Comparison of ENCODE assay signal across 9 cellular contexts in the genomic region with DNA sequence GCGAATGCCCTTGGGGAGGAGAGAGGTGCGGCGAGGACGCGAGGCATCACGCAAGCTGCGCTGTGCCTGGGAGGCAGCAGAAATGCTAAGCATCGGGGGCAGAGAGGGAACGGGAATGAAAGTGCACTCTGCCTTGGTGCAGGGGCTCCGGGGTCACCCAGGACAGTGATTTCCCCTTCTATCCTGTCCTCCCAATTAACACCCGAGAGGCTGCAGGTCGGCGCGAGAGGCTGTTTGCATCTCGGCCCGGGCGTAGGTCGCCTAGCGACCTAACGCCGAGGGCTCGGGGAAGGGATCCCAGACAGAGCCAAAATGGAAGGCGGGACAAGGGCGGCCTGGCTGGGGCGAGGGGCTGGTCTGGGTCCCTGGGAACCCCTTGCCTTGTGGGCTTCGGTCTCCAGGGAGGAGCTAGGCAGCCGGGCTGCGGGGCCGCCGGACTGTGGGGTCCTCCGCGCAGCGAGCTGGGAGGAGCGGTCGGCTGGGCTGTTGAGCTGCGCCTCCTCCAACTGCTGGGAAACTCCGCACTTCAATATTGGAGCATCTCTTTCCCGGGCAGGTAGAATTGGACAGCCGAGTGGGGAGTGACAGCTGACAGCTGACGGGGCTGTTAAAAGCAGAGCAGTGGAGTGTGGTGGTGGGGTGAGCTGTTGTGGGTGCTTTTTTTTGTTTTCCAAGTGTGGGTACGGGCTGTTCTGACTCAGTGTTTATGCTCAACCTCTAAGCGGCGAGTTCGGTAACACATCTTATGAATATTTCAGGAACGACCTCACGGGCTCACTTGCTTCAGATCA. TPM values are rescaled to one million over a fixed set of nuclear protein-coding genes. Genes with fewer than 3 reads are reported as not detected.
DNase-seq lines count a peak whose midpoint lies in the region; ATAC-seq, FAIRE-seq and TF ChIP-seq lines count a peak whose summit lies in the region.
"Had no signal": no experiment of that assay in that cellular context is flagged by ENCODE, and none has a peak within 500 bp of the region (broad histone marks: within the 10 kb centered on the region; RNA-seq: fewer than 3 reads in every experiment).

No MANE protein-coding gene starts in this region.

- intact Hi-C loops in activated CD4-positive, alpha-beta T cell treated with anti-CD3 and anti-CD28 coated beads for 36 hours (cut with DNase I, micrococcal nuclease), result loop anchor here (1.0 to 5.0 kb wide), 3 partner anchors 26 to 251 kb away; partner anchors contain the start of gene ALKBH8 (in 1 of the 2)

- peaks cover 98% of the 10 kb centered on the region for H3K27me3 ChIP-seq in endodermal cell (ENCODE audit: control insufficient read depth, insufficient read depth, low read length, poor library complexity, severe bottlenecking)

- ATAC-seq in HG03097 (IDR thresholded peaks at IDR 0.05; ENCODE audit: low FRiP score, unreplicated experiment), result peak; percentile 28
- ATAC-seq in activated CD4-positive, alpha-beta T cell treated with anti-CD3 and anti-CD28 coated beads for 36 hours, result peak; percentile 88
- peak; percentile 50 to 59 for ATAC-seq in naive thymus-derived CD8-positive, alpha-beta T cell

- H3K4me1 ChIP-seq in endodermal cell (ENCODE audit: control insufficient read depth, insufficient read depth, low read length), result no peaks in the 10 kb centered on the region

- no peak for FAIRE-seq in H54 (lab: Jason Lieb, UNC)

- peak overlapping the region; percentile 19 for H3K27ac Mint-ChIP-seq in activated CD4-positive, alpha-beta T cell treated with anti-CD3 and anti-CD28 coated beads for 36 hours
- H3K27ac Mint-ChIP-seq in endodermal cell (no peak overlapping the region), type B pancreatic cell (peak overlapping the region; percentile 27)
- H3K27ac Mint-ChIP-seq in naive thymus-derived CD8-positive, alpha-beta T cell, result peak overlapping the region in 2 of 10 donors; percentile 67 to 70

- CTCF ChIA-PET in activated CD4-positive, alpha-beta T cell treated with anti-CD3 and anti-CD28 coated beads for 36 hours (lab: Charles Lee), result interaction anchor here (0.7 to 1.0 kb wide), 2 partner anchors 24 to 709 kb away, joined by 3 to 5 read pairs; no protein-coding TSS in a partner anchor

- no peak for TF ChIP-seq POLR2A in H54 (IDR thresholded peaks at IDR 0.05; ENCODE audit: low read depth, low read length)

- POLR2A ChIA-PET in activated CD4-positive, alpha-beta T cell treated with anti-CD3 and anti-CD28 coated beads for 36 hours (lab: Charles Lee), result no interaction called here
- POLR2A ChIA-PET in naive thymus-derived CD8-positive, alpha-beta T cell (lab: Charles Lee), result no interaction called here

- peaks cover 19% of the 10 kb centered on the region for H3K4me1 Mint-ChIP-seq in activated CD4-positive, alpha-beta T cell treated with anti-CD3 and anti-CD28 coated beads for 36 hours
- H3K4me1 Mint-ChIP-seq in endodermal cell (peaks cover 19% of the 10 kb centered on the region), type B pancreatic cell (ENCODE audit: unreplicated experiment) (peaks cover 23% of the 10 kb centered on the region)
- H3K4me1 Mint-ChIP-seq in naive thymus-derived CD8-positive, alpha-beta T cell, result peaks cover 13 to 29% (median 27%) of the 10 kb centered on the region in 4 donors

- H3K27me3 Mint-ChIP-seq in activated CD4-positive, alpha-beta T cell treated with anti-CD3 and anti-CD28 coated beads for 36 hours, result peaks cover 64% of the 10 kb centered on the region
- H3K27me3 Mint-ChIP-seq in endodermal cell (ENCODE audit: insufficient read depth) (peaks cover 95% of the 10 kb centered on the region), type B pancreatic cell (peaks cover 86% of the 10 kb centered on the region)
- H3K27me3 Mint-ChIP-seq in naive thymus-derived CD8-positive, alpha-beta T cell, result peaks cover 54 to 84% (median 76%) of the 10 kb centered on the region in 5 donors

- WGBS in endodermal cell (ENCODE audit: insufficient coverage in 1 of 2, insufficient read length in 1 of 2), 2 experiments, result 1 to 2% methylated on average over 19 to 46 of the region's 46 CpGs

- H3K27ac ChIP-seq in endodermal cell (ENCODE audit: low read depth, low read length), result no peak overlapping the region

- H3K4me3 ChIP-seq in endodermal cell (ENCODE audit: low read length), result peak overlapping the region; percentile 87

- peak overlapping the region; percentile 14 for H3K9ac ChIP-seq in endodermal cell (ENCODE audit: extremely low read depth, low read length, poor library complexity, severe bottlenecking)

- TF ChIP-seq CTCF in endodermal cell (conservative IDR thresholded peaks at IDR 0.05) (no peak), type B pancreatic cell (conservative IDR thresholded peaks at IDR 0.05) (no peak)

- no peaks in the 10 kb centered on the region for H3K9me3 ChIP-seq in endodermal cell (ENCODE audit: control insufficient read depth, low read length)

- DNase-seq in NCI-H524 (lab: John Stamatoyannopoulos, UW), result peak; percentile 48 to 51
- DNase-seq in NCI-H524 treated with DMSO at 0.1 percent for 48 hours (lab: John Stamatoyannopoulos, UW), result no peak
- peak; percentile 73 for DNase-seq in activated CD4-positive, alpha-beta T cell treated with anti-CD3 and anti-CD28 coated beads for 36 hours
- DNase-seq in endodermal cell, result peak; percentile 79
- DNase-seq in naive thymus-derived CD8-positive, alpha-beta T cell, result peak in 2 of 10 donors; percentile 14 to 15
- DNase-seq in type B pancreatic cell (ENCODE audit: extremely low spot score, unreplicated experiment), result no peak
- no peak for DNase-seq in H54 (ENCODE audit: insufficient read length, low spot score)
- DNase-seq: DND-41 had no signal

- no peaks in the 10 kb centered on the region for H3K36me3 Mint-ChIP-seq in activated CD4-positive, alpha-beta T cell treated with anti-CD3 and anti-CD28 coated beads for 36 hours (ENCODE audit: low read depth)
- no peaks in the 10 kb centered on the region for H3K36me3 Mint-ChIP-seq in endodermal cell (ENCODE audit: low read depth)
- peaks cover 0 to 12% (median 3%) of the 10 kb centered on the region in 3 donors for H3K36me3 Mint-ChIP-seq in naive thymus-derived CD8-positive, alpha-beta T cell
- H3K36me3 Mint-ChIP-seq in type B pancreatic cell, result peaks cover 4% of the 10 kb centered on the region

- no peaks in the 10 kb centered on the region for H3K9me3 Mint-ChIP-seq in activated CD4-positive, alpha-beta T cell treated with anti-CD3 and anti-CD28 coated beads for 36 hours (ENCODE audit: low read depth)
- H3K9me3 Mint-ChIP-seq in endodermal cell (no peaks in the 10 kb centered on the region), type B pancreatic cell (no peaks in the 10 kb centered on the region)
- peaks cover 0 to 5% (median 0%) of the 10 kb centered on the region in 9 donors for H3K9me3 Mint-ChIP-seq in naive thymus-derived CD8-positive, alpha-beta T cell

- peak overlapping the region; percentile 73 for H3K4me3 Mint-ChIP-seq in activated CD4-positive, alpha-beta T cell treated with anti-CD3 and anti-CD28 coated beads for 36 hours
- peak overlapping the region; percentile 63 for H3K4me3 Mint-ChIP-seq in endodermal cell
- H3K4me3 Mint-ChIP-seq in naive thymus-derived CD8-positive, alpha-beta T cell, result peak overlapping the region; percentile 81 to 95 (median 88)
- H3K4me3 Mint-ChIP-seq in type B pancreatic cell, result peak overlapping the region; percentile 93

- no peaks in the 10 kb centered on the region for H3K36me3 ChIP-seq in endodermal cell (ENCODE audit: control insufficient read depth, insufficient read depth, low read length)

RNA-seq across cellular contexts. Expression of gene ELMOD1, which starts 0.7 kb away (rescaled TPM):
- total RNA-seq in activated CD4-positive, alpha-beta T cell treated with anti-CD3 and anti-CD28 coated beads for 36 hours, result not detected
- total RNA-seq in endodermal cell (under 1 TPM; 0.46 to 0.60 TPM), type B pancreatic cell (ENCODE audit: low replicate concordance) (4.0 and 7.6 TPM in 2 replicates)
- polyA plus RNA-seq in endodermal cell (2013, experiment 1 of 2), result 0.75 TPM
- 0.37 TPM for polyA plus RNA-seq in endodermal cell (2013, experiment 2 of 2)
- not detected for total RNA-seq in naive thymus-derived CD8-positive, alpha-beta T cell
- polyA plus RNA-seq in naive thymus-derived CD8-positive, alpha-beta T cell, result not detected

RNA-seq across cellular contexts. Expression of gene ALKBH8, which starts 26.1 kb away (rescaled TPM):
- total RNA-seq in activated CD4-positive, alpha-beta T cell treated with anti-CD3 and anti-CD28 coated beads for 36 hours, result 10 to 100 TPM; 11.4 to 12.6 TPM
- 1 to 10 TPM; 7.6 to 9.3 TPM for total RNA-seq in endodermal cell
- polyA plus RNA-seq in endodermal cell (2013, experiment 1 of 2), result 4.9 TPM
- 5.8 TPM for polyA plus RNA-seq in endodermal cell (2013, experiment 2 of 2)
- 10 to 100 TPM; 18.1 to 18.2 TPM for total RNA-seq in naive thymus-derived CD8-positive, alpha-beta T cell
- polyA plus RNA-seq in naive thymus-derived CD8-positive, alpha-beta T cell, result 10 to 100 TPM in 2 of 3 donors, 1 to 10 TPM in 1; 6.1 to 11.9 (median 10.9) TPM
- 6.7 and 7.8 TPM in 2 replicates for total RNA-seq in type B pancreatic cell (ENCODE audit: low replicate concordance)

Comparison
In these comparisons a context has a peak if more than half of its experiments do, and no peak if none do; other contexts are left out.
1. DNase-seq: peak in NCI-H524 (2 of 2), activated CD4-positive, alpha-beta T cell treated with anti-CD3 and anti-CD28 coated beads for 36 hours (single experiment) and endodermal cell (single experiment); none in NCI-H524 treated with DMSO at 0.1 percent for 48 hours (single experiment), type B pancreatic cell (single experiment) and H54 (single experiment).
2. ATAC-seq: peak in every context shown above with its lines; median percentile 88 in activated CD4-positive, alpha-beta T cell treated with anti-CD3 and anti-CD28 coated beads for 36 hours; 54 in naive thymus-derived CD8-positive, alpha-beta T cell; 28 in HG03097.
3. Peak in every context shown above with its lines, with median percentiles within 50 percentile points of each other: H3K4me3 Mint-ChIP-seq.